Comparison of ENCODE assay signal across 10 cellular contexts in the genomic region with DNA sequence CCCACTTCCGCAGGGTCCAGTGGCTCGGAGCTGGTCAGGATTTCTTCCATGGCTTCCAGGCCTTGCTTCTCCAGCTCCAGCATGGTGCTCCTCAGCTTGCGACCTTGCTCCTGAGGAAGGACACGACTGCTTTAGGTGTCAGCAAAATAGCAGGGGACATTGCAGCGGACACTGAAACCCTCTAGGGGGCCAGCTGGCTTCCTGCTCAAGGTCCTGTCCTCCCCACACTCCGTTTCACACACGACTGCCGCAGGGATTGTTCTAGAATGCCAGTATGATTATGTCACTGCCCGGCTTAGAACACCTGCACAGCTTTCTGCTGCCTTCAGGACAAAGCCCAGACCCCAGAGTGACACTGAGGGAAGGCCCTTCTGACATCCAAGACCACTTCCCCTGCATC.
"Had no signal": no experiment of that assay in that cellular context is flagged by ENCODE, and none has a peak within 500 bp of the region (broad histone marks: within the 10 kb centered on the region; RNA-seq: fewer than 3 reads in every experiment).

No MANE protein-coding gene starts in this region.

- H3K4me1 ChIP-seq: upper lobe of left lung had no signal

- H3K27me3 Mint-ChIP-seq: activated B cell treated with CpG ODN at 0.5 μM for 24 hours; activated naive CD8-positive, alpha-beta T cell; stimulated activated naive B cell treated with anti-CD40 and anti-IgM and Interleukin-4, amounts not matched to agents 10 μg/mL and 1 μg/mL and 100 μg/mL, for 72 hours had no signal

- DNase-seq: activated B cell treated with CpG ODN at 0.5 μM for 24 hours; activated CD4-positive, alpha-beta T cell treated with anti-CD3 and anti-CD28 coated beads, Interleukin-2, amount 50 U/mL, for 1 hour; activated gamma-delta T cell; activated T-cell treated with anti-CD3 and anti-CD28 coated beads, Interleukin-2, amount 50 U/mL, for 4 hours; foreskin melanocyte; stimulated activated naive B cell treated with anti-CD40 and anti-IgM and Interleukin-4, amounts not matched to agents 10 μg/mL and 1 μg/mL and 100 μg/mL, for 72 hours; T-helper 17 cell had no signal

- H3K27ac Mint-ChIP-seq: activated B cell treated with CpG ODN at 0.5 μM for 24 hours; activated naive CD8-positive, alpha-beta T cell; mesothelial cell of epicardium; T-helper 17 cell had no signal

- H3K4me1 Mint-ChIP-seq: activated B cell treated with CpG ODN at 0.5 μM for 24 hours, mesothelial cell of epicardium had no signal

- H3K4me3 Mint-ChIP-seq: activated B cell treated with CpG ODN at 0.5 μM for 24 hours; activated naive CD8-positive, alpha-beta T cell; activated T-cell treated with anti-CD3 and anti-CD28 coated beads, Interleukin-2, amount 50 U/mL, for 4 hours; mesothelial cell of epicardium; stimulated activated naive B cell treated with anti-CD40 and anti-IgM and Interleukin-4, amounts not matched to agents 10 μg/mL and 1 μg/mL and 100 μg/mL, for 72 hours; T-helper 17 cell had no signal

- ATAC-seq: T-helper 17 cell had no signal

- H3K27ac ChIP-seq: upper lobe of left lung had no signal

- H3K36me3 Mint-ChIP-seq: activated naive CD8-positive, alpha-beta T cell had no signal

- H3K9me3 ChIP-seq: upper lobe of left lung had no signal

- H3K9me3 Mint-ChIP-seq: activated B cell treated with CpG ODN at 0.5 μM for 24 hours; activated T-cell treated with anti-CD3 and anti-CD28 coated beads, Interleukin-2, amount 50 U/mL, for 4 hours; mesothelial cell of epicardium; stimulated activated naive B cell treated with anti-CD40 and anti-IgM and Interleukin-4, amounts not matched to agents 10 μg/mL and 1 μg/mL and 100 μg/mL, for 72 hours had no signal

- H3K27me3 ChIP-seq: upper lobe of left lung had no signal

- H3K4me3 ChIP-seq: upper lobe of left lung had no signal
